1 cellular context compared by ENCODE assay signal in the genomic region with DNA sequence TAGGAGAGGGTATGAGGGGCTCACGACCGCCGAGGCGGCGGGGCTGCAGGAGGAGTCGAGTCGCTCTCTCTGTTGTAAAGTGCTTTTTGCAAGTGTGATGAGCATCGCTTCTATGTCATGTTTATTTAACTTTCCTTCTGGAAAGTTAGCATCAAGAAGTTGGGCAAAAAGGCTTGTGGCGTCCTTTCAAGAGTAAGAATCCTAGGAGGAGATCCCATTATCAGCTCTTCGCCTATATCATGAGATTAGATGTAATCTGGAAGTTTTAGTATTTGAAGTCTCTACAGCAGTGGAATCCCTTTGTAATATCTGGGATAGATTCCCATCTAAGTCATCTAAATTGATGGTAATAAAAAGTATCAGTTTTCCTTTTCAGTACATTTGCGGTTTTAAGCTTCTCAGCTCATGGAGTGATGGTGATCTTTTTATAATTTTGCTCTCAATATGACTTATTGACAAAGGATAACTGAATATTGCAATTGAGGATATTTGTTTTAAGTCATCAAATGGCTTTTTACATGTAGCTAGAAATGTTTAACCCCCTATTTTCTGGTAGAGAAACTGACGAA.
TF ChIP-seq lines count a peak whose summit lies in the region.

No MANE protein-coding gene starts in this region.

TF ChIP-seq in H1, 55 proteins besides CTCF, POLR2A, EP300 and RAD21:
- TF ChIP-seq SIRT6 (IDR thresholded peaks at IDR 0.05; ENCODE audit: low read length), result no peak
- no peak for TF ChIP-seq GABPA (IDR thresholded peaks at IDR 0.05; ENCODE audit: borderline replicate concordance, insufficient read depth, low read length)
- no peak for TF ChIP-seq CHD1 (IDR thresholded peaks at IDR 0.05; ENCODE audit: low read depth, low read length)
- no peak for TF ChIP-seq MAX (IDR thresholded peaks at IDR 0.05)
- TF ChIP-seq BACH1 (IDR thresholded peaks at IDR 0.05; ENCODE audit: low read length), result no peak
- TF ChIP-seq JUN (IDR thresholded peaks at IDR 0.05; ENCODE audit: low read depth, low read length), result no peak
- TF ChIP-seq TEAD4 (IDR thresholded peaks at IDR 0.05; ENCODE audit: low read depth, low read length), result no peak
- no peak for TF ChIP-seq KDM1A (IDR thresholded peaks at IDR 0.05; ENCODE audit: borderline replicate concordance, low read length)
- no peak for TF ChIP-seq SIN3A (conservative IDR thresholded peaks at IDR 0.05 in 1 of 2, IDR thresholded peaks at IDR 0.05 in 1 of 2; ENCODE audit: low read depth in 1 of 2, low read length in 2 of 2)
- no peak for TF ChIP-seq RBBP5 (IDR thresholded peaks at IDR 0.05; ENCODE audit: borderline replicate concordance, low read depth, low read length)
- no peak for TF ChIP-seq ATF2 (IDR thresholded peaks at IDR 0.05; ENCODE audit: low read length)
- TF ChIP-seq, protein P1, sequence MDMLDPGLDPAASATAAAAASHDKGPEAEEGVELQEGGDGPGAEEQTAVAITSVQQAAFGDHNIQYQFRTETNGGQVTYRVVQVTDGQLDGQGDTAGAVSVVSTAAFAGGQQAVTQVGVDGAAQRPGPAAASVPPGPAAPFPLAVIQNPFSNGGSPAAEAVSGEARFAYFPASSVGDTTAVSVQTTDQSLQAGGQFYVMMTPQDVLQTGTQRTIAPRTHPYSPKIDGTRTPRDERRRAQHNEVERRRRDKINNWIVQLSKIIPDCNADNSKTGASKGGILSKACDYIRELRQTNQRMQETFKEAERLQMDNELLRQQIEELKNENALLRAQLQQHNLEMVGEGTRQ (IDR thresholded peaks at IDR 0.05; ENCODE audit: low read length), result no peak
- TF ChIP-seq ZNF274 (IDR thresholded peaks at IDR 0.05; ENCODE audit: borderline replicate concordance, extremely low read depth, low read length), result no peak
- no peak for TF ChIP-seq SP2 (IDR thresholded peaks at IDR 0.05; ENCODE audit: low read length)
